In genomic region chr9:114037249-114037648, GRCh38 we compare ENCODE assay signal across 24 cellular contexts. TPM values are rescaled to one million over a fixed set of nuclear protein-coding genes. Genes with fewer than 3 reads are reported as not detected.
DNase-seq lines count a peak whose midpoint lies in the region; ATAC-seq, FAIRE-seq and TF ChIP-seq lines count a peak whose summit lies in the region.
"Had no signal": no experiment of that assay in that cellular context is flagged by ENCODE, and none has a peak within 500 bp of the region (broad histone marks: within the 10 kb centered on the region; RNA-seq: fewer than 3 reads in every experiment).

No MANE protein-coding gene starts in this region.

- H3K4me3 Mint-ChIP-seq in activated CD4-positive, alpha-beta T cell treated with anti-CD3 and anti-CD28 coated beads, Interleukin-2, amount 10 ng/mL, durations not matched to agents 24 days and 14 days: no peak overlapping the region
- no peak overlapping the region for H3K4me3 Mint-ChIP-seq in activated CD4-positive, alpha-beta T cell treated with anti-CD3 and anti-CD28 coated beads for 36 hours
- H3K4me3 Mint-ChIP-seq: CD14-positive monocyte, GM23338, IgD-negative memory B cell had no signal

- no peak overlapping the region for H3K27ac ChIP-seq in prostate gland
- no peak overlapping the region for H3K27ac ChIP-seq in RWPE1
- H3K27ac ChIP-seq: 22Rv1, HL-60 had no signal

- H3K4me3 ChIP-seq in prostate gland: no peak overlapping the region
- H3K4me3 ChIP-seq: GM23338, HAP-1 had no signal

- TF ChIP-seq POLR2A in prostate gland (IDR thresholded peaks at IDR 0.05) (no peak), GM18505 (IDR thresholded peaks at IDR 0.05; ENCODE audit: borderline replicate concordance, extremely low read depth, insufficient read depth, insufficient read length) (no peak)

- POLR2A ChIA-PET in activated CD4-positive, alpha-beta T cell treated with anti-CD3 and anti-CD28 coated beads for 36 hours (lab: Charles Lee): no interaction called here
- POLR2A ChIA-PET in RWPE1 (lab: Yijun Ruan, JAX; ENCODE audit: low non-redundant PET): no interaction called here

- no peaks in the 10 kb centered on the region for H3K4me1 ChIP-seq in prostate gland (replicated peaks)

- FAIRE-seq in RCC 7860 (lab: Jason Lieb, UNC): no peak

- peaks cover 2% of the 10 kb centered on the region for H3K9me3 Mint-ChIP-seq in activated CD4-positive, alpha-beta T cell treated with anti-CD3 and anti-CD28 coated beads, Interleukin-2, amount 10 ng/mL, durations not matched to agents 24 days and 14 days
- no peaks in the 10 kb centered on the region for H3K9me3 Mint-ChIP-seq in activated CD4-positive, alpha-beta T cell treated with anti-CD3 and anti-CD28 coated beads for 36 hours (ENCODE audit: low read depth)
- H3K9me3 Mint-ChIP-seq: GM23338, IgD-negative memory B cell had no signal

- CTCF ChIA-PET in activated CD4-positive, alpha-beta T cell treated with anti-CD3 and anti-CD28 coated beads for 36 hours (lab: Charles Lee): no interaction called here
- CTCF ChIA-PET in RWPE1 (lab: Yijun Ruan, JAX): interaction anchor here (0.6 kb wide), 1 partner anchor 26 kb away, joined by 4 read pairs; no protein-coding TSS in a partner anchor

- no peaks in the 10 kb centered on the region for H3K4me1 Mint-ChIP-seq in activated CD4-positive, alpha-beta T cell treated with anti-CD3 and anti-CD28 coated beads, Interleukin-2, amount 10 ng/mL, durations not matched to agents 24 days and 14 days
- no peaks in the 10 kb centered on the region for H3K4me1 Mint-ChIP-seq in activated CD4-positive, alpha-beta T cell treated with anti-CD3 and anti-CD28 coated beads for 36 hours
- H3K4me1 Mint-ChIP-seq: CD14-positive monocyte, IgD-negative memory B cell had no signal

- ATAC-seq in activated CD4-positive, alpha-beta T cell treated with anti-CD3 and anti-CD28 coated beads for 36 hours: no peak
- no peak for ATAC-seq in GM18505 (IDR thresholded peaks at IDR 0.05; ENCODE audit: unreplicated experiment)

- H3K36me3 Mint-ChIP-seq in activated CD4-positive, alpha-beta T cell treated with anti-CD3 and anti-CD28 coated beads, Interleukin-2, amount 10 ng/mL, durations not matched to agents 24 days and 14 days (ENCODE audit: low read depth): no peaks in the 10 kb centered on the region
- no peaks in the 10 kb centered on the region for H3K36me3 Mint-ChIP-seq in activated CD4-positive, alpha-beta T cell treated with anti-CD3 and anti-CD28 coated beads for 36 hours (ENCODE audit: low read depth)
- H3K36me3 Mint-ChIP-seq: IgD-negative memory B cell had no signal

- no peaks in the 10 kb centered on the region for H3K36me3 ChIP-seq in prostate gland

- H3K27ac Mint-ChIP-seq in activated CD4-positive, alpha-beta T cell treated with anti-CD3 and anti-CD28 coated beads, Interleukin-2, amount 10 ng/mL, durations not matched to agents 24 days and 14 days: no peak overlapping the region
- H3K27ac Mint-ChIP-seq in activated CD4-positive, alpha-beta T cell treated with anti-CD3 and anti-CD28 coated beads for 36 hours: no peak overlapping the region
- H3K27ac Mint-ChIP-seq: CD14-positive monocyte, GM23338, IgD-negative memory B cell had no signal

- intact Hi-C loops in activated CD4-positive, alpha-beta T cell treated with anti-CD3 and anti-CD28 coated beads, Interleukin-2, amount 10 ng/mL, durations not matched to agents 24 days and 14 days (cut with micrococcal nuclease): no loop called here
- intact Hi-C loops in activated CD4-positive, alpha-beta T cell treated with anti-CD3 and anti-CD28 coated beads for 36 hours (cut with DNase I, micrococcal nuclease): no loop called here
- intact Hi-C loops in prostate gland (cut with DNase I): loop anchor here (10.0 kb wide), 1 partner anchor 352 kb away; no protein-coding TSS in a partner anchor

- no peak for TF ChIP-seq CTCF in prostate gland (IDR thresholded peaks at IDR 0.05)
- TF ChIP-seq CTCF in RWPE1 (conservative IDR thresholded peaks at IDR 0.05; ENCODE audit: low read depth): no peak

- WGBS in prostate gland: 89% methylated on average over 5 of the region's 5 CpGs

- no peaks in the 10 kb centered on the region for H3K9me3 ChIP-seq in prostate gland
- H3K9me3 ChIP-seq: HAP-1 had no signal

- DNase-seq in activated CD4-positive, alpha-beta T cell treated with anti-CD3 and anti-CD28 coated beads, Interleukin-2, amount 10 ng/mL, durations not matched to agents 24 days and 14 days: peak; percentile 45
- DNase-seq in activated CD4-positive, alpha-beta T cell treated with anti-CD3 and anti-CD28 coated beads for 36 hours: no peak
- DNase-seq in NCI-H774 (lab: John Stamatoyannopoulos, UW) (peak; percentile 3), islet precursor cell (peak; percentile 33), prostate gland (ENCODE audit: low spot score) (peak; percentile 1), RWPE1 (ENCODE audit: low spot score) (no peak), RCC 7860 (ENCODE audit: low spot score) (no peak)
- DNase-seq: BE2C, Calu3, DMS153, DND-41, NCI-H1048, NCI-H1694, NCI-H2029 treated with DMSO at 0.1 percent for 48 hours, NCI-H446 treated with DMSO at 0.1 percent for 48 hours, NCI-H526, SHP77 treated with DMSO at 0.1 percent for 48 hours had no signal

- H3K27me3 Mint-ChIP-seq in activated CD4-positive, alpha-beta T cell treated with anti-CD3 and anti-CD28 coated beads, Interleukin-2, amount 10 ng/mL, durations not matched to agents 24 days and 14 days: no peaks in the 10 kb centered on the region
- no peaks in the 10 kb centered on the region for H3K27me3 Mint-ChIP-seq in activated CD4-positive, alpha-beta T cell treated with anti-CD3 and anti-CD28 coated beads for 36 hours
- H3K27me3 Mint-ChIP-seq: IgD-negative memory B cell had no signal

- H3K27me3 ChIP-seq in prostate gland (replicated peaks; ENCODE audit: insufficient read depth): no peaks in the 10 kb centered on the region
- H3K27me3 ChIP-seq: BE2C had no signal

RNA-seq across cellular contexts. Expression of gene AMBP, which starts 40.9 kb away (rescaled TPM):
- total RNA-seq in activated CD4-positive, alpha-beta T cell treated with anti-CD3 and anti-CD28 coated beads, Interleukin-2, amount 10 ng/mL, durations not matched to agents 24 days and 14 days: not detected in 2 replicates
- not detected for total RNA-seq in activated CD4-positive, alpha-beta T cell treated with anti-CD3 and anti-CD28 coated beads for 36 hours
- 1 to 10 TPM in 1 of 2 donors, under 1 TPM in 1; 0.23 to 1.5 TPM for total RNA-seq in prostate gland

Comparison
In these comparisons a context has a peak if more than half of its experiments do, and no peak if none do; other contexts are left out.
1. DNase-seq: peak in activated CD4-positive, alpha-beta T cell treated with anti-CD3 and anti-CD28 coated beads, Interleukin-2, amount 10 ng/mL, durations not matched to agents 24 days and 14 days (single experiment), NCI-H774 (single experiment), islet precursor cell (single experiment) and prostate gland (single experiment); none in activated CD4-positive, alpha-beta T cell treated with anti-CD3 and anti-CD28 coated beads for 36 hours (single experiment), RWPE1 (single experiment) and RCC 7860 (single experiment).